ENCODE assay signal across 23 cellular contexts in genomic region chr7:40883826-40884225, GRCh38.
"Had no signal": no experiment of that assay in that cellular context is flagged by ENCODE, and none has a peak within 500 bp of the region (broad histone marks: within the 10 kb centered on the region; RNA-seq: fewer than 3 reads in every experiment).

No MANE protein-coding gene starts in this region.

- H3K4me3 ChIP-seq: lower lobe of right lung, neural progenitor cell, prostate gland, right atrium auricular region, smooth muscle cell, suprapubic skin, transverse colon, upper lobe of right lung, uterus had no signal

- H3K9ac ChIP-seq: neural progenitor cell had no signal

- H3K27me3 Mint-ChIP-seq: natural killer cell treated with Interleukin-12 subunit alpha and Interleukin-12 subunit beta and Interleukin-15 and Interleukin-18, amount 100 ng/mL, for 72 hours; stimulated activated naive CD8-positive, alpha-beta T cell treated with anti-CD3 and anti-CD28 coated beads, Interleukin-15, amount 100 ng/mL, for 72 hours had no signal

- H3K4me1 ChIP-seq: lower lobe of right lung, neural progenitor cell, prostate gland, right atrium auricular region, suprapubic skin, upper lobe of right lung, uterus had no signal

- H3K4me3 Mint-ChIP-seq: immature natural killer cell; naive B cell; natural killer cell treated with Interleukin-12 subunit alpha and Interleukin-12 subunit beta and Interleukin-15 and Interleukin-18, amount 100 ng/mL, for 72 hours; neural progenitor cell; stimulated activated naive CD8-positive, alpha-beta T cell treated with anti-CD3 and anti-CD28 coated beads, Interleukin-15, amount 100 ng/mL, for 72 hours had no signal

- H3K36me3 Mint-ChIP-seq: immature natural killer cell; naive B cell; natural killer cell treated with Interleukin-12 subunit alpha and Interleukin-12 subunit beta and Interleukin-15 and Interleukin-18, amount 100 ng/mL, for 72 hours; neural progenitor cell had no signal

- DNase-seq: cortex of kidney; hypothalamus; immature natural killer cell; islet precursor cell; left ventricle myocardium superior; lower lobe of right lung; naive B cell; stimulated activated CD4-positive, alpha-beta T cell treated with anti-CD3 and anti-CD28 coated beads, Interleukin-12 subunit alpha, Interleukin-12 subunit beta, amount 100 ng/mL, for 4 hours; stimulated activated CD4-positive, alpha-beta T cell treated with anti-CD3 and anti-CD28 coated beads, Interleukin-1b, Interleukin-23, amount 100 ng/mL, for 48 hours; stimulated activated CD4-positive, alpha-beta T cell treated with anti-CD3 and anti-CD28 coated beads, Interleukin-4, amount 100 ng/mL, for 1 hour; stimulated activated CD8-positive, alpha-beta memory T cell treated with anti-CD3 and anti-CD28 coated beads, Interleukin-4, amount 100 ng/mL, for 48 hours; stimulated activated naive CD4-positive, alpha-beta T cell; stimulated activated naive CD8-positive, alpha-beta T cell treated with anti-CD3 and anti-CD28 coated beads, Interleukin-15, amount 100 ng/mL, for 72 hours; transverse colon; upper lobe of right lung; uterus had no signal

- H3K27ac ChIP-seq: lower lobe of right lung, neural progenitor cell, prostate gland, right atrium auricular region, suprapubic skin, upper lobe of right lung, uterus had no signal

- H2AFZ ChIP-seq: neural progenitor cell had no signal

- H3K36me3 ChIP-seq: lower lobe of right lung, neural progenitor cell, prostate gland, right atrium auricular region, suprapubic skin, transverse colon, upper lobe of right lung, uterus had no signal

- H3K9me3 Mint-ChIP-seq: neural progenitor cell had no signal

- H3K4me2 ChIP-seq: neural progenitor cell, smooth muscle cell had no signal

- FAIRE-seq: frontal cortex had no signal

- H3K9me3 ChIP-seq: lower lobe of right lung, prostate gland, right atrium auricular region, suprapubic skin, transverse colon, upper lobe of right lung, uterus had no signal

- H3K27me3 ChIP-seq: neural progenitor cell, right atrium auricular region, suprapubic skin, transverse colon, upper lobe of right lung, uterus had no signal

- H3K4me1 Mint-ChIP-seq: immature natural killer cell; naive B cell; neural progenitor cell; stimulated activated naive CD8-positive, alpha-beta T cell treated with anti-CD3 and anti-CD28 coated beads, Interleukin-15, amount 100 ng/mL, for 72 hours had no signal

- H3K27ac Mint-ChIP-seq: immature natural killer cell; naive B cell; natural killer cell treated with Interleukin-12 subunit alpha and Interleukin-12 subunit beta and Interleukin-15 and Interleukin-18, amount 100 ng/mL, for 72 hours; neural progenitor cell had no signal
